ENCODE assay signal across 8 cellular contexts in genomic region chr14:67619446-67620216, GRCh38. TPM values are rescaled to one million over a fixed set of nuclear protein-coding genes. Genes with fewer than 3 reads are reported as not detected.
DNase-seq lines count a peak whose midpoint lies in the region; ATAC-seq and TF ChIP-seq lines count a peak whose summit lies in the region.

Gene ARG2 (plus strand): TSS chr14:67619920. CDS start chr14:67619978, 58 bp downstream.

- no peak within 1 kb of the TSS for H3K27ac ChIP-seq in AG04450 (ENCODE audit: low read depth, low read length)

- DNase-seq in AG04450 (ENCODE audit: low read depth, low spot score) (peak; percentile 61), NCI-H2227 (lab: John Stamatoyannopoulos, UW; ENCODE audit: unreplicated experiment) (peak; percentile 97), activated B cell treated with CpG ODN at 0.5 μM for 24 hours (peak; percentile 95), inferior parietal cortex (ENCODE audit: extremely low spot score) (peak; percentile 84)
- DNase-seq in central memory CD4-positive, alpha-beta T cell: peak; percentile 95
- DNase-seq in stimulated activated CD4-positive, alpha-beta T cell treated with anti-CD3 and anti-CD28 coated beads, Interleukin-12 subunit alpha, Interleukin-12 subunit beta, amount 100 ng/mL, for 24 hours (ENCODE audit: low read depth in 2 of 2): peak; percentile 89 to 96

- intact Hi-C loops in activated B cell treated with CpG ODN at 0.5 μM for 24 hours (cut with micrococcal nuclease): loop anchor here (1.0 kb wide), 6 partner anchors 19 to 259 kb away; partner anchors contain the start of genes EIF2S1, PIGH, RDH11 and TMEM229B

- no peaks in the 10 kb centered on the region; the same call in 1 of the 2 replicates for H3K9me3 ChIP-seq in AG04450 (ENCODE audit: control insufficient read depth, insufficient read depth, low read length)

- H3K4me3 Mint-ChIP-seq in activated B cell treated with CpG ODN at 0.5 μM for 24 hours: peak within 1 kb of the TSS; percentile 88

- peaks cover 25% of the 10 kb centered on the region for H3K4me1 Mint-ChIP-seq in activated B cell treated with CpG ODN at 0.5 μM for 24 hours

- H3K4me3 ChIP-seq in AG04450 (ENCODE audit: low read depth, low read length): peak within 1 kb of the TSS; percentile 67

- H3K9me3 Mint-ChIP-seq in activated B cell treated with CpG ODN at 0.5 μM for 24 hours: no peaks in the 10 kb centered on the region

- H3K27me3 ChIP-seq in AG04450 (ENCODE audit: control insufficient read depth, insufficient read depth, low read length): no peaks in the 10 kb centered on the region

- peak; percentile 92 for ATAC-seq in GM18907 (IDR thresholded peaks at IDR 0.05; ENCODE audit: unreplicated experiment)
- ATAC-seq in HG03159 (IDR thresholded peaks at IDR 0.05; ENCODE audit: unreplicated experiment): peak; percentile 90
- peak; percentile 94 for ATAC-seq in activated B cell treated with CpG ODN at 0.5 μM for 24 hours (ENCODE audit: low read depth)

- CTCF ChIA-PET in AG04450 (lab: Charles Lee): interaction anchor here (0.6 to 4.7 kb wide), 24 partner anchors 10 to 1742 kb away, joined by 3 to 162 read pairs (median 4); partner anchors contain the start of genes PIGH, RDH11 and RDH12
- CTCF ChIA-PET in activated B cell treated with CpG ODN at 0.5 μM for 24 hours (lab: Charles Lee): interaction anchor here (0.8 to 3.7 kb wide), 10 partner anchors 13 to 85 kb away, joined by 4 to 33 read pairs (median 6); partner anchors contain the start of gene PIGH

- POLR2A ChIA-PET in AG04450 (lab: Yijun Ruan, JAX) (interaction anchor here (1.0 to 2.5 kb wide), 3 partner anchors 19 to 76 kb away, joined by 3 to 8 read pairs (median 4); partner anchors contain the start of genes PIGH and RDH11), activated B cell treated with CpG ODN at 0.5 μM for 24 hours (lab: Charles Lee) (interaction anchor here (0.6 to 3.0 kb wide), 7 partner anchors 16 to 151 kb away, joined by 3 to 31 read pairs (median 4); partner anchors contain the start of genes PIGH, RDH11 and VTI1B)

- peak within 1 kb of the TSS; percentile 79 for H3K27ac Mint-ChIP-seq in activated B cell treated with CpG ODN at 0.5 μM for 24 hours

- no peaks in the 10 kb centered on the region for H3K36me3 Mint-ChIP-seq in activated B cell treated with CpG ODN at 0.5 μM for 24 hours (ENCODE audit: low read depth)

- no peaks in the 10 kb centered on the region for H3K27me3 Mint-ChIP-seq in activated B cell treated with CpG ODN at 0.5 μM for 24 hours

- TF ChIP-seq CTCF in AG04450 (IDR thresholded peaks at IDR 0.05; ENCODE audit: low read depth, low read length) (no peak), activated B cell treated with CpG ODN at 0.5 μM for 24 hours (IDR thresholded peaks at IDR 0.05) (no peak)

RNA-seq across cellular contexts. Expression of gene ARG2, which starts in this region (rescaled TPM):
- 2.6 TPM in 2 replicates for polyA plus RNA-seq in AG04450 (2011; rRNA removed)
- polyA minus RNA-seq in AG04450 (2011; rRNA and poly(A)+ RNA removed): 4.5 and 4.6 TPM in 2 replicates
- total RNA-seq in activated B cell treated with CpG ODN at 0.5 μM for 24 hours: 0.40 and 0.46 TPM in 2 replicates

Comparison
In these comparisons a context has a peak if more than half of its experiments do, and no peak if none do; other contexts are left out.
1. Peak in DNase-seq and ATAC-seq in activated B cell treated with CpG ODN at 0.5 μM for 24 hours; RNA of the gene not detected or under 1 TPM.